Comparison of ENCODE assay signal across 21 cellular contexts in genomic region chr3:57968499-57968898, GRCh38. TPM values are rescaled to one million over a fixed set of nuclear protein-coding genes. Genes with fewer than 3 reads are reported as not detected.
DNase-seq lines count a peak whose midpoint lies in the region; FAIRE-seq and TF ChIP-seq lines count a peak whose summit lies in the region.
"Had no signal": no experiment of that assay in that cellular context is flagged by ENCODE, and none has a peak within 500 bp of the region (broad histone marks: within the 10 kb centered on the region; RNA-seq: fewer than 3 reads in every experiment).

No MANE protein-coding gene starts in this region.

- no peaks in the 10 kb centered on the region for H3K36me3 Mint-ChIP-seq in activated naive CD4-positive, alpha-beta T cell treated with anti-CD3 and anti-CD28 coated beads, Interleukin-2, amount 50 U/mL, for 24 hours
- no peaks in the 10 kb centered on the region for H3K36me3 Mint-ChIP-seq in activated naive CD4-positive, alpha-beta T cell treated with anti-CD3 and anti-CD28 coated beads for 36 hours (ENCODE audit: low read depth)
- H3K36me3 Mint-ChIP-seq in nephron (ENCODE audit: low read depth) = no peaks in the 10 kb centered on the region
- H3K36me3 Mint-ChIP-seq: CD14-positive monocyte had no signal

- FAIRE-seq in D721Med (lab: Jason Lieb, UNC) = no peak

- DNase-seq in activated naive CD4-positive, alpha-beta T cell treated with anti-CD3 and anti-CD28 coated beads for 36 hours = no peak
- no peak for DNase-seq in colonic mucosa
- no peak for DNase-seq in NCI-H1417 (lab: John Stamatoyannopoulos, UW)
- no peak for DNase-seq in cerebellum (ENCODE audit: low spot score)
- DNase-seq in HAP-1 (ENCODE audit: low spot score in 2 of 2) = no peak
- DNase-seq in D721Med (ENCODE audit: insufficient read length, low spot score) = no peak
- DNase-seq: DMS 273 treated with DMSO at 0.1 percent for 48 hours, GM23248, KG1, MV-4-11, NCI-H1417 treated with DMSO at 0.1 percent for 48 hours, NCI-H187 treated with DMSO at 0.1 percent for 48 hours, NCI-H226, NCI-H524, NCI-H82, OCI-M1, SJCRH30 had no signal

- TF ChIP-seq CTCF in colonic mucosa (IDR thresholded peaks at IDR 0.05) (no peak), nephron (IDR thresholded peaks at IDR 0.05; ENCODE audit: unreplicated experiment in 3 of 3) (no peak), D721Med (IDR thresholded peaks at IDR 0.05; ENCODE audit: insufficient read depth, missing control alignments) (no peak)

- no peaks in the 10 kb centered on the region for H3K27me3 Mint-ChIP-seq in activated naive CD4-positive, alpha-beta T cell treated with anti-CD3 and anti-CD28 coated beads, Interleukin-2, amount 50 U/mL, for 24 hours
- H3K27me3 Mint-ChIP-seq in activated naive CD4-positive, alpha-beta T cell treated with anti-CD3 and anti-CD28 coated beads for 36 hours (ENCODE audit: low read depth) = no peaks in the 10 kb centered on the region
- H3K27me3 Mint-ChIP-seq in nephron (ENCODE audit: low read depth) = peaks cover 7% of the 10 kb centered on the region

- H3K36me3 ChIP-seq in colonic mucosa = no peaks in the 10 kb centered on the region
- H3K36me3 ChIP-seq in HAP-1 (replicated peaks) = no peaks in the 10 kb centered on the region
- H3K36me3 ChIP-seq: SJCRH30 had no signal

- no peaks in the 10 kb centered on the region for H3K9me3 ChIP-seq in colonic mucosa
- no peaks in the 10 kb centered on the region for H3K9me3 ChIP-seq in HAP-1
- H3K9me3 ChIP-seq: SJCRH30 had no signal

- H3K27ac ChIP-seq in colonic mucosa = peak overlapping the region; percentile 48
- H3K27ac ChIP-seq: 22Rv1, SJCRH30 had no signal

- no peaks in the 10 kb centered on the region for H3K9me3 Mint-ChIP-seq in activated naive CD4-positive, alpha-beta T cell treated with anti-CD3 and anti-CD28 coated beads, Interleukin-2, amount 50 U/mL, for 24 hours
- no peaks in the 10 kb centered on the region for H3K9me3 Mint-ChIP-seq in activated naive CD4-positive, alpha-beta T cell treated with anti-CD3 and anti-CD28 coated beads for 36 hours
- no peaks in the 10 kb centered on the region for H3K9me3 Mint-ChIP-seq in nephron

- H3K9ac ChIP-seq in colonic mucosa (ENCODE audit: low read depth in 2 of 2, low read length in 2 of 2) = peak overlapping the region in 1 of 2 donors; percentile 46
- H3K9ac ChIP-seq: GM23248 had no signal

- intact Hi-C loops in activated naive CD4-positive, alpha-beta T cell treated with anti-CD3 and anti-CD28 coated beads for 36 hours (cut with micrococcal nuclease) = no loop called here
- intact Hi-C loops in colonic mucosa (cut with DNase I) = loop anchor here (10.0 kb wide), 1 partner anchor 206 kb away; no protein-coding TSS in a partner anchor

- H3K27me3 ChIP-seq in colonic mucosa = no peaks in the 10 kb centered on the region
- H3K27me3 ChIP-seq in HAP-1 (ENCODE audit: low read depth) = no peaks in the 10 kb centered on the region
- H3K27me3 ChIP-seq: SJCRH30 had no signal

- H3K27ac Mint-ChIP-seq in activated naive CD4-positive, alpha-beta T cell treated with anti-CD3 and anti-CD28 coated beads, Interleukin-2, amount 50 U/mL, for 24 hours = peak overlapping the region; percentile 23
- no peak overlapping the region for H3K27ac Mint-ChIP-seq in activated naive CD4-positive, alpha-beta T cell treated with anti-CD3 and anti-CD28 coated beads for 36 hours
- H3K27ac Mint-ChIP-seq in nephron = peak overlapping the region in 2 of 3 experiments; percentile 48 to 72
- H3K27ac Mint-ChIP-seq: CD14-positive monocyte had no signal

- in situ Hi-C loops in HAP-1 (cut with MboI; ENCODE audit: low sequenced_read_pairs) = no loop called here

- no peak overlapping the region for H3K4me3 Mint-ChIP-seq in activated naive CD4-positive, alpha-beta T cell treated with anti-CD3 and anti-CD28 coated beads, Interleukin-2, amount 50 U/mL, for 24 hours
- H3K4me3 Mint-ChIP-seq in activated naive CD4-positive, alpha-beta T cell treated with anti-CD3 and anti-CD28 coated beads for 36 hours = no peak overlapping the region
- no peak overlapping the region for H3K4me3 Mint-ChIP-seq in nephron
- H3K4me3 Mint-ChIP-seq: CD14-positive monocyte had no signal

- CTCF ChIA-PET in activated naive CD4-positive, alpha-beta T cell treated with anti-CD3 and anti-CD28 coated beads for 36 hours (lab: Charles Lee) = no interaction called here

- H3K4me3 ChIP-seq in colonic mucosa (no peak overlapping the region), HAP-1 (no peak overlapping the region)
- H3K4me3 ChIP-seq: GM23248, SJCRH30 had no signal

- H3K4me1 Mint-ChIP-seq in activated naive CD4-positive, alpha-beta T cell treated with anti-CD3 and anti-CD28 coated beads, Interleukin-2, amount 50 U/mL, for 24 hours = peaks cover 23% of the 10 kb centered on the region
- H3K4me1 Mint-ChIP-seq in activated naive CD4-positive, alpha-beta T cell treated with anti-CD3 and anti-CD28 coated beads for 36 hours (ENCODE audit: low read depth) = peaks cover 23% of the 10 kb centered on the region
- H3K4me1 Mint-ChIP-seq in nephron = peaks cover 27% of the 10 kb centered on the region

- H3K4me1 ChIP-seq in colonic mucosa (peaks cover 12% of the 10 kb centered on the region), HAP-1 (no peaks in the 10 kb centered on the region)

RNA-seq across cellular contexts. Expression of gene FLNB, which starts 39.7 kb away (rescaled TPM):
- total RNA-seq in activated naive CD4-positive, alpha-beta T cell treated with anti-CD3 and anti-CD28 coated beads for 36 hours = 10 to 100 TPM; 47.7 to 48.0 TPM
- 100 to 1,000 TPM; 246 to 362 TPM for total RNA-seq in colonic mucosa
- 57.6 TPM for total RNA-seq in cerebellum
